ENCODE assay signal across 15 cellular contexts in genomic region chr20:2118783-2119182, GRCh38. TPM values are rescaled to one million over a fixed set of nuclear protein-coding genes. Genes with fewer than 3 reads are reported as not detected.
DNase-seq lines count a peak whose midpoint lies in the region; ATAC-seq and TF ChIP-seq lines count a peak whose summit lies in the region.
"Had no signal": no experiment of that assay in that cellular context is flagged by ENCODE, and none has a peak within 500 bp of the region (broad histone marks: within the 10 kb centered on the region; RNA-seq: fewer than 3 reads in every experiment).

No MANE protein-coding gene starts in this region.

- DNase-seq in activated T-cell treated with anti-CD3 and anti-CD28 coated beads, Interleukin-2, amount 50 U/mL, for 4 hours: no peak
- DNase-seq in activated T-cell treated with anti-CD3 and anti-CD28 coated beads, Interleukin-2, amount 50 U/mL, for 48 hours: no peak
- no peak for DNase-seq in activated B cell treated with CpG ODN at 0.5 μM for 24 hours
- DNase-seq in renal cortical epithelial cell (ENCODE audit: low read depth): peak; percentile 51
- no peak for DNase-seq in DMS153 (lab: John Stamatoyannopoulos, UW)
- DNase-seq in transverse colon: no peak
- DNase-seq in posterior vena cava (ENCODE audit: low spot score): no peak
- DNase-seq: activated CD8-positive, alpha-beta memory T cell treated with anti-CD3 and anti-CD28 coated beads, Interleukin-2, amount 50 U/mL, for 4 hours; DMS79; Kasumi-1; NCI-H2227 treated with DMSO at 0.1 percent for 48 hours had no signal

- peaks cover 52% of the 10 kb centered on the region for H3K36me3 Mint-ChIP-seq in activated T-cell treated with anti-CD3 and anti-CD28 coated beads, Interleukin-2, amount 50 U/mL, for 4 hours (ENCODE audit: insufficient read depth)
- peaks cover 62% of the 10 kb centered on the region for H3K36me3 Mint-ChIP-seq in activated B cell treated with CpG ODN at 0.5 μM for 24 hours (ENCODE audit: low read depth)

- POLR2A ChIA-PET in HEK293 (lab: Yijun Ruan, JAX) (no interaction called here), activated B cell treated with CpG ODN at 0.5 μM for 24 hours (lab: Charles Lee) (no interaction called here)

- no peaks in the 10 kb centered on the region for H3K27me3 Mint-ChIP-seq in activated T-cell treated with anti-CD3 and anti-CD28 coated beads, Interleukin-2, amount 50 U/mL, for 4 hours (ENCODE audit: low read depth)
- no peaks in the 10 kb centered on the region for H3K27me3 Mint-ChIP-seq in activated B cell treated with CpG ODN at 0.5 μM for 24 hours
- H3K27me3 Mint-ChIP-seq: brain had no signal

- H3K4me1 ChIP-seq in HEK293 (ENCODE audit: control insufficient read depth, insufficient read depth, low read length): peaks cover 4% of the 10 kb centered on the region
- peaks cover 13 to 35% (median 24%) of the 10 kb centered on the region in 4 donors for H3K4me1 ChIP-seq in transverse colon
- H3K4me1 ChIP-seq: neural progenitor cell had no signal

- H3K36me3 ChIP-seq in HEK293 (ENCODE audit: control insufficient read depth in 2 of 2, insufficient read depth in 1 of 2, low read length in 2 of 2): peaks cover 17 to 82% of the 10 kb centered on the region in 2 experiments; a peak in 2 of 3 replicates
- H3K36me3 ChIP-seq in transverse colon: peaks cover 0 to 15% (median 6%) of the 10 kb centered on the region in 4 donors
- H3K36me3 ChIP-seq: neural progenitor cell had no signal

- H3K27me3 ChIP-seq in transverse colon: no peaks in the 10 kb centered on the region
- H3K27me3 ChIP-seq: neural progenitor cell had no signal

- WGBS in transverse colon (ENCODE audit: low coverage in 1 of 2), 2 donors: 86 to 91% methylated on average over 3 of the region's 3 CpGs

- ATAC-seq in activated T-cell treated with anti-CD3 and anti-CD28 coated beads, Interleukin-2, amount 50 U/mL, for 4 hours: peak; percentile 91 to 97
- ATAC-seq in activated B cell treated with CpG ODN at 0.5 μM for 24 hours (ENCODE audit: low read depth): peak; percentile 54
- ATAC-seq: Panc1 had no signal

- H3K27ac Mint-ChIP-seq in activated B cell treated with CpG ODN at 0.5 μM for 24 hours: peak overlapping the region; percentile 14
- H3K27ac Mint-ChIP-seq: brain, neural progenitor cell had no signal

- no peak overlapping the region for H3K4me3 ChIP-seq in HEK293 (ENCODE audit: low read depth, low read length)
- no peak overlapping the region for H3K4me3 ChIP-seq in transverse colon
- H3K4me3 ChIP-seq: neural progenitor cell had no signal

- no peak overlapping the region for H3K27ac ChIP-seq in HEK293 (ENCODE audit: extremely low read depth, low read depth, low read length)
- no peak overlapping the region for H3K27ac ChIP-seq in transverse colon
- H3K27ac ChIP-seq: neural progenitor cell had no signal

- CTCF ChIA-PET in HEK293 (lab: Yijun Ruan, JAX) (interaction anchor here (1.1 to 2.6 kb wide), 2 partner anchors 19 to 26 kb away, joined by 4 to 10 read pairs; no protein-coding TSS in a partner anchor), activated B cell treated with CpG ODN at 0.5 μM for 24 hours (lab: Charles Lee) (no interaction called here)

- no peaks in the 10 kb centered on the region for H3K9me3 ChIP-seq in HEK293 (ENCODE audit: control insufficient read depth, insufficient read depth, low read depth, low read length)
- H3K9me3 ChIP-seq in transverse colon: no peaks in the 10 kb centered on the region

- intact Hi-C loops in activated B cell treated with CpG ODN at 0.5 μM for 24 hours (cut with micrococcal nuclease) (no loop called here), transverse colon (cut with DNase I; ENCODE audit: low total_unique reads) (no loop called here), posterior vena cava (cut with DNase I) (no loop called here)

- H3K9me3 Mint-ChIP-seq in activated T-cell treated with anti-CD3 and anti-CD28 coated beads, Interleukin-2, amount 50 U/mL, for 4 hours: no peaks in the 10 kb centered on the region
- no peaks in the 10 kb centered on the region for H3K9me3 Mint-ChIP-seq in activated B cell treated with CpG ODN at 0.5 μM for 24 hours
- H3K9me3 Mint-ChIP-seq: brain, neural progenitor cell had no signal

- TF ChIP-seq POLR2A in transverse colon (IDR thresholded peaks at IDR 0.05): no peak

- TF ChIP-seq CTCF in HEK293 (tag by site-specific recombination; IDR thresholded peaks at IDR 0.05): no peak
- no peak for TF ChIP-seq CTCF in activated B cell treated with CpG ODN at 0.5 μM for 24 hours (IDR thresholded peaks at IDR 0.05)
- no peak for TF ChIP-seq CTCF in transverse colon (IDR thresholded peaks at IDR 0.05)

- peaks cover 71% of the 10 kb centered on the region for H3K4me1 Mint-ChIP-seq in activated T-cell treated with anti-CD3 and anti-CD28 coated beads, Interleukin-2, amount 50 U/mL, for 4 hours (ENCODE audit: low read depth)
- H3K4me1 Mint-ChIP-seq in activated B cell treated with CpG ODN at 0.5 μM for 24 hours: peaks cover 67% of the 10 kb centered on the region

- H3K4me3 Mint-ChIP-seq in activated T-cell treated with anti-CD3 and anti-CD28 coated beads, Interleukin-2, amount 50 U/mL, for 4 hours: peak overlapping the region; percentile 24
- H3K4me3 Mint-ChIP-seq in activated B cell treated with CpG ODN at 0.5 μM for 24 hours: no peak overlapping the region
- H3K4me3 Mint-ChIP-seq: brain, neural progenitor cell had no signal

- in situ Hi-C loops in transverse colon (cut with MboI; ENCODE audit: low pct_ligation_motif_present in 1 of 4, low pct_unique_long_range_greater_than_20kb in 1 of 4, low sequenced_read_pairs in 3 of 4): no loop called here

- TF ChIP-seq EP300 in transverse colon (IDR thresholded peaks at IDR 0.05; ENCODE audit: low read depth): no peak

TF ChIP-seq in HEK293, 187 proteins besides CTCF, POLR2A, EP300 and RAD21:
- TF ChIP-seq PRDM6 (tag by site-specific recombination; IDR thresholded peaks at IDR 0.05) (0 out of 2 replicates have a peak, but pooled peaks have one; percentile 8), ZNF274 (IDR thresholded peaks at IDR 0.05; ENCODE audit: low read length) (no peak), ZNF274 (tag by site-specific recombination; IDR thresholded peaks at IDR 0.05; ENCODE audit: borderline replicate concordance) (no peak)

RNA-seq across cellular contexts. Expression of gene STK35, which starts 17.2 kb away (rescaled TPM):
- 10 to 100 TPM; 17.5 to 21.1 (median 18.7) TPM for total RNA-seq in activated T-cell treated with anti-CD3 and anti-CD28 coated beads, Interleukin-2, amount 50 U/mL, for 4 hours
- total RNA-seq in activated B cell treated with CpG ODN at 0.5 μM for 24 hours (15.5 and 17.6 TPM in 2 replicates), renal cortical epithelial cell (15.6 and 36.2 TPM in 2 replicates), transverse colon (10 to 100 TPM; 19.9 to 27.9 (median 23.9) TPM), posterior vena cava (10 to 100 TPM; 10.6 to 13.2 TPM)
